Comparison of ENCODE assay signal across 8 cellular contexts in the genomic region with DNA sequence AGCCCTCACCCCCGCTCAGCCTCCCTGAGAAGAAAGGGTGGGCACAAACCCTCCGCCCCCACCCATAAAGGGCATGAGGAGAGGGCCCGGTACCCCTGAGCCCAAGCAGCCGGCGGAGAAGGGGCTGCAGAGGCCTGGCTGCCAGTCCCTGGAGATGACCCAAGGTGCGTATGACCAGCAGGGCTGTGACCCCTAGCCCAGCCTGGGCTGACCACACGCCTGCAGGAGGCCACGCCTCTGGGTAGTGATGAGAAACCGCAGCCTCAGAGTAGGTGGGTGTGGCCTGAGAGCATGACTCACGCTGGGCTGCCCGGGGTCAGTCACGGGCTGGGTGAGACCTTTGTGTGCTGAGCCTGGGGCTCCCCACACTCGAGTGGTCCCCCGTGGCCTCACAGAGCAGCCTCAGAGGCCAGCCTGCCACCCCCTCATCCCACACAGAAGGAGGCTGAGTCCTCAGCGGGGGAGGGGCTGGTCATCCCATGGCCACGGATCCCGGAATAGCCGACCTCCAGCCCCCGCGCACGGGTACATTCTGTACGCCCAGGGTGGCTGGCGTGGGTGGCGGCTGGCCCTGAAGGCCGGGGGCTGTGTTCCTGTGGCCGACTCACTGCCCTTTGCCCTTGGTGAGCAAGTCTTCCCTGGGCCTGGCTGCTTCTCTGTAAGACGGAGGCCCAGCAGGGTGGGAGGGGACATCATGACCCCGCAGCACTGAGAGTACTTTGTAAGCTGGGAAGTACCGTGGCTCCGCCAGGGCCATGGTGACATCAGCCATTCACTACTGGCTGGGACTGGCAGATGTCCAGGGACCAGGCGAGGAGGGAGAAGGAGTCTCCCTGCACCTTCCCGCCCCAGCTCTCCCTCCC.
DNase-seq lines count a peak whose midpoint lies in the region; ATAC-seq and TF ChIP-seq lines count a peak whose summit lies in the region.

No MANE protein-coding gene starts in this region.

- H3K4me2 ChIP-seq in parathyroid adenoma (ENCODE audit: low read length) = no peak overlapping the region

- H3K9me3 ChIP-seq in HUES6 (ENCODE audit: control insufficient read depth, insufficient read depth, low read depth, low read length) = peaks cover under 1% of the 10 kb centered on the region; the same call in 1 of the 2 replicates
- H3K9me3 ChIP-seq in parathyroid adenoma (ENCODE audit: control insufficient read depth, low read length) = no peaks in the 10 kb centered on the region

- H3K27me3 Mint-ChIP-seq in CD14-positive monocyte (ENCODE audit: low read depth in 3 of 3) = peaks cover 1 to 9% (median 6%) of the 10 kb centered on the region in 3 donors
- H3K27me3 Mint-ChIP-seq in activated T-helper 1 cell treated with anti-CD3 and anti-CD28 coated beads, Interleukin-12 subunit alpha, Interleukin-12 subunit beta, Interleukin-2, Interleukin-4 antibody, amounts not matched to agents 30 ng/mL and 10 ng/mL and 1 ng/mL, durations not matched to agents 14 hours and 24 hours and 36 hours (ENCODE audit: insufficient read depth) = peaks cover 3% of the 10 kb centered on the region

- H3K9ac ChIP-seq in HUES6 (ENCODE audit: low read length) (peak overlapping the region; percentile 25), parathyroid adenoma (no peak overlapping the region)

- peak overlapping the region in 2 of 7 donors; percentile 30 to 33 for H3K27ac Mint-ChIP-seq in CD14-positive monocyte
- H3K27ac Mint-ChIP-seq in activated T-helper 1 cell treated with anti-CD3 and anti-CD28 coated beads, Interleukin-12 subunit alpha, Interleukin-12 subunit beta, Interleukin-2, Interleukin-4 antibody, amounts not matched to agents 30 ng/mL and 10 ng/mL and 1 ng/mL, durations not matched to agents 14 hours and 24 hours and 36 hours = no peak overlapping the region

- intact Hi-C loops in CD14-positive monocyte (cut with micrococcal nuclease) = no loop called here
- intact Hi-C loops in Right ventricle myocardium superior (cut with DNase I) = no loop called here
- intact Hi-C loops in activated T-helper 1 cell treated with anti-CD3 and anti-CD28 coated beads, Interleukin-12 subunit alpha, Interleukin-12 subunit beta, Interleukin-2, Interleukin-4 antibody, amounts not matched to agents 30 ng/mL and 10 ng/mL and 1 ng/mL, durations not matched to agents 14 hours and 24 hours and 36 hours (cut with micrococcal nuclease) = no loop called here

- H3K4me3 ChIP-seq in HUES6 (ENCODE audit: low read depth, low read length) = peak overlapping the region; percentile 43; the same call in 1 of the 2 replicates
- H3K4me3 ChIP-seq in parathyroid adenoma (ENCODE audit: low read depth, low read length) = no peak overlapping the region

- H3K36me3 Mint-ChIP-seq in CD14-positive monocyte = no peaks in the 10 kb centered on the region
- no peaks in the 10 kb centered on the region for H3K36me3 Mint-ChIP-seq in activated T-helper 1 cell treated with anti-CD3 and anti-CD28 coated beads, Interleukin-12 subunit alpha, Interleukin-12 subunit beta, Interleukin-2, Interleukin-4 antibody, amounts not matched to agents 30 ng/mL and 10 ng/mL and 1 ng/mL, durations not matched to agents 14 hours and 24 hours and 36 hours (ENCODE audit: low read depth)

- H3K27me3 ChIP-seq in HUES6 (ENCODE audit: control insufficient read depth, insufficient read depth, low read length) = no peaks in the 10 kb centered on the region
- H3K27me3 ChIP-seq in parathyroid adenoma (ENCODE audit: control insufficient read depth, insufficient read depth, low read length) = no peaks in the 10 kb centered on the region

- ATAC-seq in Right ventricle myocardium superior (ENCODE audit: poor library complexity) = peak; percentile 87
- ATAC-seq in HG03342 (IDR thresholded peaks at IDR 0.05; ENCODE audit: unreplicated experiment) = no peak
- no peak for ATAC-seq in HG03565 (IDR thresholded peaks at IDR 0.05; ENCODE audit: unreplicated experiment)

- H2AFZ ChIP-seq in parathyroid adenoma = peak overlapping the region; percentile 33

- peak; percentile 54 for DNase-seq in CD14-positive monocyte (ENCODE audit: low spot score)
- peak; percentile 93 for DNase-seq in Right ventricle myocardium superior
- no peak for DNase-seq in activated T-helper 1 cell treated with anti-CD3 and anti-CD28 coated beads, Interleukin-12 subunit alpha, Interleukin-12 subunit beta, Interleukin-2, Interleukin-4 antibody, amounts not matched to agents 30 ng/mL and 10 ng/mL and 1 ng/mL, durations not matched to agents 14 hours and 24 hours and 36 hours (ENCODE audit: low spot score)

- H3K27ac ChIP-seq in HUES6 (ENCODE audit: low read depth, low read length) (no peak overlapping the region; the same call in 1 of the 2 replicates), adipose tissue (ENCODE audit: low read depth, low read length) (peak overlapping the region; percentile 51), parathyroid adenoma (no peak overlapping the region)

- H3K9me3 Mint-ChIP-seq in CD14-positive monocyte = peaks cover 0 to 6% (median 1%) of the 10 kb centered on the region in 7 donors
- H3K9me3 Mint-ChIP-seq in activated T-helper 1 cell treated with anti-CD3 and anti-CD28 coated beads, Interleukin-12 subunit alpha, Interleukin-12 subunit beta, Interleukin-2, Interleukin-4 antibody, amounts not matched to agents 30 ng/mL and 10 ng/mL and 1 ng/mL, durations not matched to agents 14 hours and 24 hours and 36 hours = no peaks in the 10 kb centered on the region

- no peak for TF ChIP-seq CTCF in CD14-positive monocyte (IDR thresholded peaks at IDR 0.05)
- TF ChIP-seq CTCF in parathyroid adenoma (IDR thresholded peaks at IDR 0.05) = no peak

- peaks cover 31% of the 10 kb centered on the region for H3K4me1 ChIP-seq in HUES6 (ENCODE audit: control insufficient read depth, insufficient read depth, low read length)
- H3K4me1 ChIP-seq in parathyroid adenoma = no peaks in the 10 kb centered on the region

- no peak overlapping the region for H3K4me3 Mint-ChIP-seq in CD14-positive monocyte
- H3K4me3 Mint-ChIP-seq in activated T-helper 1 cell treated with anti-CD3 and anti-CD28 coated beads, Interleukin-12 subunit alpha, Interleukin-12 subunit beta, Interleukin-2, Interleukin-4 antibody, amounts not matched to agents 30 ng/mL and 10 ng/mL and 1 ng/mL, durations not matched to agents 14 hours and 24 hours and 36 hours = no peak overlapping the region

- H3K36me3 ChIP-seq in HUES6 (ENCODE audit: control insufficient read depth, insufficient read depth, low read length) (no peaks in the 10 kb centered on the region), parathyroid adenoma (ENCODE audit: control insufficient read depth, insufficient read depth, low read length) (no peaks in the 10 kb centered on the region)

- no peaks in the 10 kb centered on the region for H3K79me2 ChIP-seq in parathyroid adenoma

- H3K4me1 Mint-ChIP-seq in CD14-positive monocyte = peaks cover 3% of the 10 kb centered on the region
- no peaks in the 10 kb centered on the region for H3K4me1 Mint-ChIP-seq in activated T-helper 1 cell treated with anti-CD3 and anti-CD28 coated beads, Interleukin-12 subunit alpha, Interleukin-12 subunit beta, Interleukin-2, Interleukin-4 antibody, amounts not matched to agents 30 ng/mL and 10 ng/mL and 1 ng/mL, durations not matched to agents 14 hours and 24 hours and 36 hours (ENCODE audit: low read depth)

- WGBS in adipose tissue, 3 donors = 26 to 44% (median 33%) methylated on average over 30 to 32 of the region's 32 CpGs
